8 cellular contexts compared by ENCODE assay signal in the genomic region with DNA sequence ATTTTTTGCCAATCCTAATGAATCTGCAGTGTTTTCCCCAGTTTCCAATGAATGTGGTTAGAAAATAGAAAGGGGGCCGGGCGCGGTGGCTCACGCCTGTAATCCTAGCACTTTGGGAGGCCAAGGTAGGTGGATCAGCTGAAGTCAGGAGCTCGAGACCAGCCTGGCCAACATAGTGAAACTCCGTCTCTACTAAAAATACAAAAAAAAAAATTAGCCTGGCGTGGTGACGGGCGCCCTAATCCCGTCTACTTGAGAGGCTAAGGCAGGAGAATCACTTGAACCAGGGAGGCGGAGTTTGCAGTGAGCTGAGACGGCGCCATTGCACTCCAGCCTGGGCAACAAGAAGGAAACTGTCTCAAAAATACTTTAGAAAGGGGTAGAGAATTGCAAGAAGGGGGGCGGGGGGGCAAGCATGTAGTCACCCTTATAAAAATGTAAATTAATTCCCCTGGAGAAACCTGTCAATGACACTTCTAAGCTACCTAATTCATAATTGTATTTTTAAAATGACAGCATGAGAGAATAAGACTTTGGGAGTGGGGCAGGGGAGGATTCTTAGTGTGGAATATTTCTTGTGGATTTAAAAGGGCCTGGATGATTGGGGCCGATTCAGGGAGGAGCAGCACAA. TPM values are rescaled to one million over a fixed set of nuclear protein-coding genes. Genes with fewer than 3 reads are reported as not detected.
DNase-seq lines count a peak whose midpoint lies in the region; ATAC-seq and TF ChIP-seq lines count a peak whose summit lies in the region.

No MANE protein-coding gene starts in this region.

- peak overlapping the region; percentile 97 for H3K4me3 ChIP-seq in AG04450 (ENCODE audit: low read depth, low read length)
- peak overlapping the region; percentile 98 for H3K4me3 ChIP-seq in HUES48 (ENCODE audit: low read depth, low read length)
- H3K4me3 ChIP-seq in mucosa of stomach (ENCODE audit: low read length), result peak overlapping the region; percentile 100
- no peak overlapping the region for H3K4me3 ChIP-seq in lower leg skin (ENCODE audit: low read depth, poor library complexity, severe bottlenecking)

- WGBS in lower leg skin, 2 donors, result 57 to 59% methylated on average over 15 of the region's 15 CpGs

- H3K9me3 ChIP-seq in AG04450 (ENCODE audit: control insufficient read depth, insufficient read depth, low read length), result no peaks in the 10 kb centered on the region; the same call in 1 of the 2 replicates
- no peaks in the 10 kb centered on the region for H3K9me3 ChIP-seq in HUES48 (ENCODE audit: control insufficient read depth, insufficient read depth, low read length)
- no peaks in the 10 kb centered on the region for H3K9me3 ChIP-seq in mucosa of stomach (ENCODE audit: control insufficient read depth, low read length)

- peak overlapping the region; percentile 86 for H3K4me3 Mint-ChIP-seq in MCF 10A (ENCODE audit: unreplicated experiment)

- TF ChIP-seq CTCF in AG04450 (IDR thresholded peaks at IDR 0.05; ENCODE audit: low read depth, low read length), result no peak
- no peak for TF ChIP-seq CTCF in MCF 10A (IDR thresholded peaks at IDR 0.05; ENCODE audit: unreplicated experiment)
- TF ChIP-seq CTCF in lower leg skin (IDR thresholded peaks at IDR 0.05), result no peak

- H3K4me1 Mint-ChIP-seq in MCF 10A (ENCODE audit: insufficient read depth, unreplicated experiment), result peaks cover 18% of the 10 kb centered on the region

- ATAC-seq in HG03039 (IDR thresholded peaks at IDR 0.05; ENCODE audit: unreplicated experiment), result no peak

- peaks cover 44% of the 10 kb centered on the region for H3K36me3 Mint-ChIP-seq in MCF 10A (ENCODE audit: insufficient read depth, unreplicated experiment)

- no peaks in the 10 kb centered on the region for H3K27me3 Mint-ChIP-seq in MCF 10A (ENCODE audit: insufficient read depth, unreplicated experiment)

- BruUV-seq in MCF 10A (replicated peaks; lab: Mats Ljungman, UMichigan), result no TSS peak

- no peak overlapping the region for H3K27ac ChIP-seq in AG04450 (ENCODE audit: low read depth, low read length)
- peak overlapping the region; percentile 99 for H3K27ac ChIP-seq in HUES48 (ENCODE audit: low read depth, low read length)
- no peak overlapping the region for H3K27ac ChIP-seq in caudate nucleus (ENCODE audit: low read depth, low read length)

- POLR2A ChIA-PET in AG04450 (lab: Yijun Ruan, JAX), result interaction anchor here (0.7 to 3.4 kb wide), 4 partner anchors 24 to 135 kb away, joined by 3 to 41 read pairs (median 14); partner anchors contain the start of genes DNAAF2 and KLHDC1
- POLR2A ChIA-PET in MCF 10A (lab: Yijun Ruan, JAX), result interaction anchor here (0.6 to 8.0 kb wide), 16 partner anchors 10 to 184 kb away, joined by 3 to 207 read pairs (median 6); partner anchors contain the start of genes DNAAF2, KLHDC1, LRR1 and MGAT2

- TF ChIP-seq POLR2A in lower leg skin (IDR thresholded peaks at IDR 0.05), result no peak

- peak overlapping the region; percentile 98 for H3K27ac Mint-ChIP-seq in MCF 10A (ENCODE audit: low read depth, unreplicated experiment)

- H3K27me3 ChIP-seq in AG04450 (ENCODE audit: control insufficient read depth, insufficient read depth, low read length), result no peaks in the 10 kb centered on the region
- H3K27me3 ChIP-seq in HUES48 (ENCODE audit: control insufficient read depth, insufficient read depth, low read length), result no peaks in the 10 kb centered on the region
- H3K27me3 ChIP-seq in mucosa of stomach (ENCODE audit: control insufficient read depth, insufficient read depth, low read length), result no peaks in the 10 kb centered on the region

- CTCF ChIA-PET in AG04450 (lab: Charles Lee), result interaction anchor here (1.7 to 8.8 kb wide), 2 partner anchors 135 to 308 kb away, joined by 5 to 50 read pairs; partner anchors contain the start of gene DNAAF2
- CTCF ChIA-PET in MCF 10A (lab: Yijun Ruan, JAX), result interaction anchor here (1.1 to 5.7 kb wide), 6 partner anchors 15 to 308 kb away, joined by 3 to 42 read pairs (median 4); partner anchors contain the start of genes DNAAF2 and LRR1

- H3K36me3 ChIP-seq in HUES48 (ENCODE audit: control insufficient read depth, insufficient read depth, low read length) (peaks cover 12% of the 10 kb centered on the region), mucosa of stomach (ENCODE audit: control insufficient read depth, insufficient read depth, low read length) (no peaks in the 10 kb centered on the region)

- peak overlapping the region; percentile 98; the same call in 1 of the 2 replicates for H3K9ac ChIP-seq in HUES48 (ENCODE audit: low read depth, low read length)
- peak overlapping the region; percentile 100 for H3K9ac ChIP-seq in mucosa of stomach (ENCODE audit: low read length)

- DNase-seq in AG04450 (ENCODE audit: low read depth, low spot score) (no peak), MCF 10A (ENCODE audit: unreplicated experiment) (no peak), ecto neural progenitor cell (ENCODE audit: low spot score) (no peak), lower leg skin (ENCODE audit: low spot score in 2 of 2) (no peak), caudate nucleus (lab: John Stamatoyannopoulos, UW) (no peak)

- no peaks in the 10 kb centered on the region for H3K9me3 Mint-ChIP-seq in MCF 10A (ENCODE audit: unreplicated experiment)

- intact Hi-C loops in MCF 10A (cut with micrococcal nuclease) (loop anchor here (1.0 to 5.0 kb wide), 2 partner anchors 82 to 135 kb away; partner anchors contain the start of gene POLE2), lower leg skin (cut with DNase I; ENCODE audit: low total_unique reads) (loop anchor here (10.0 kb wide), 1 partner anchor 135 kb away; the partner anchor contains the start of gene DNAAF2)

- H3K4me1 ChIP-seq in HUES48 (ENCODE audit: control insufficient read depth, insufficient read depth, low read length) (peaks cover 8% of the 10 kb centered on the region; the same call in 1 of the 2 replicates), mucosa of stomach (ENCODE audit: control insufficient read depth, insufficient read depth, low read length) (peaks cover 7% of the 10 kb centered on the region)

RNA-seq across cellular contexts. Expression of gene KLHDC2, which starts 1.7 kb away (rescaled TPM):
- 59.8 and 81.6 TPM in 2 replicates for polyA plus RNA-seq in AG04450 (2011; rRNA removed)
- 30.0 and 41.5 TPM in 2 replicates for polyA minus RNA-seq in AG04450 (2011; rRNA and poly(A)+ RNA removed)
- total RNA-seq in MCF 10A (2022), result 28.3 and 32.4 TPM in 2 replicates
- total RNA-seq in lower leg skin, result 10 to 100 TPM; 58.9 to 89.1 (median 65.2) TPM
